In the genomic region with DNA sequence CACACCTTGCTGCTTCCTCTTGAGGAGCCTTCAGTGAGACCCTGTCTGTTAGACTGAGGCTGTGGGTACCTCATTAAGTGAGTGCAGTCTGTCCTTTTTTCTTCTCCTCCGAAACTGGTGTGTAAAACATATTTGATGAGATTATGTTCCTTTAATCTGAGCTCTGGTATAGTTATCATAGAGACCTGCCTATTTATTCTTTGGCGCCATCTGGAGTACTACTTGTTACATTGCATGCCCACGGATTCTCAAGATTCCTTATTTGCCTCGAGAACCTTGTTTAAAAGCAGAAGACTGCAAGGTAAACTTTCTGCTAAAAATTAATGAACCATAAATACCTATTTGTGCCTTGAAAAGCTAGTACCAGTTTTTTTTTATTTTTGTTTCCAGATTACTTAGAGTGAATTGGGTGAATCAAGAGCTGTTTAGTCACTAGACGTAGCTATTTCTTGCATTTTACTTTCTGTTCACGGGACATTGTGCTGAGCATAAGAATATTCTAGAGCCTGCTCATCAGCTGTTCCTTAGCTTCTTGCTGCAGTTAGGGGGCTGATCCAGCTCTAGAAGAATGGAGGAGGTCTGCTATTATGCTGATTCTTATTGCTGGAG, we compare ENCODE assay signal across 8 cellular contexts. TPM values are rescaled to one million over a fixed set of nuclear protein-coding genes. Genes with fewer than 3 reads are reported as not detected.
DNase-seq lines count a peak whose midpoint lies in the region; ATAC-seq and TF ChIP-seq lines count a peak whose summit lies in the region.

No MANE protein-coding gene starts in this region.

- H3K4me2 ChIP-seq in fibroblast of lung (ENCODE audit: extremely low read depth, insufficient read depth, low read length) (no peak overlapping the region), parathyroid adenoma (ENCODE audit: low read length) (no peak overlapping the region)

- no peak overlapping the region for H3K27ac ChIP-seq in fibroblast of lung (ENCODE audit: insufficient read depth, low read length)
- H3K27ac ChIP-seq in parathyroid adenoma, result peak overlapping the region; percentile 29

- H3K27me3 ChIP-seq in fibroblast of lung (ENCODE audit: control insufficient read depth, insufficient read depth, low read length) (no peaks in the 10 kb centered on the region), parathyroid adenoma (ENCODE audit: control insufficient read depth, insufficient read depth, low read length) (no peaks in the 10 kb centered on the region)

- H3K4me3 ChIP-seq in fibroblast of lung (replicated peaks in 1 of 4; ENCODE audit: control extremely low read depth in 1 of 4, insufficient read depth in 1 of 4, low read depth in 3 of 4, low read length in 4 of 4) (no peak overlapping the region), parathyroid adenoma (ENCODE audit: low read depth, low read length) (no peak overlapping the region)

- ATAC-seq in activated T-cell treated with anti-CD3 and anti-CD28 coated beads, Interleukin-2, amount 50 U/mL, for 4 hours, result peak; percentile 41 to 58
- ATAC-seq in SK-N-SH treated with all-trans-retinoic acid at 6 μM for 48 hours, result peak; percentile 93
- ATAC-seq in HG03432 (IDR thresholded peaks at IDR 0.05; ENCODE audit: unreplicated experiment), result no peak

- H4K20me1 ChIP-seq in fibroblast of lung (ENCODE audit: control insufficient read depth, extremely low read depth, insufficient read depth, low read length), result no peaks in the 10 kb centered on the region

- H2AFZ ChIP-seq in fibroblast of lung (ENCODE audit: low read length) (no peak overlapping the region), parathyroid adenoma (peak overlapping the region; percentile 33)

- H3K9me3 ChIP-seq in fibroblast of lung (ENCODE audit: control insufficient read depth, insufficient read depth, low read depth, low read length), result no peaks in the 10 kb centered on the region
- no peaks in the 10 kb centered on the region for H3K9me3 ChIP-seq in parathyroid adenoma (ENCODE audit: control insufficient read depth, low read length)

- H3K9ac ChIP-seq in fibroblast of lung (ENCODE audit: insufficient read depth, low read length) (no peak overlapping the region), parathyroid adenoma (no peak overlapping the region)

- H3K4me1 ChIP-seq in fibroblast of lung (ENCODE audit: control insufficient read depth, extremely low read depth, insufficient read depth, low read length) (no peaks in the 10 kb centered on the region), parathyroid adenoma (peaks cover 5% of the 10 kb centered on the region)

- H3K36me3 ChIP-seq in fibroblast of lung (ENCODE audit: control insufficient read depth, insufficient read depth, low read length) (no peaks in the 10 kb centered on the region), parathyroid adenoma (ENCODE audit: control insufficient read depth, insufficient read depth, low read length) (no peaks in the 10 kb centered on the region)

- no peaks in the 10 kb centered on the region for H3K4me1 Mint-ChIP-seq in activated T-cell treated with anti-CD3 and anti-CD28 coated beads, Interleukin-2, amount 50 U/mL, for 4 hours (ENCODE audit: low read depth)
- no peaks in the 10 kb centered on the region for H3K4me1 Mint-ChIP-seq in activated T-cell treated with anti-CD3 and anti-CD28 coated beads, Interleukin-2, amount 50 U/mL, for 24 hours (ENCODE audit: low read depth)

- H3K4me3 Mint-ChIP-seq in activated T-cell treated with anti-CD3 and anti-CD28 coated beads, Interleukin-2, amount 50 U/mL, for 4 hours, result no peak overlapping the region
- H3K4me3 Mint-ChIP-seq in activated T-cell treated with anti-CD3 and anti-CD28 coated beads, Interleukin-2, amount 50 U/mL, for 24 hours, result no peak overlapping the region

- H3K36me3 Mint-ChIP-seq in activated T-cell treated with anti-CD3 and anti-CD28 coated beads, Interleukin-2, amount 50 U/mL, for 4 hours (ENCODE audit: insufficient read depth), result peaks cover 35% of the 10 kb centered on the region
- H3K36me3 Mint-ChIP-seq in activated T-cell treated with anti-CD3 and anti-CD28 coated beads, Interleukin-2, amount 50 U/mL, for 24 hours (ENCODE audit: low read depth), result peaks cover 92% of the 10 kb centered on the region

- TF ChIP-seq CTCF in fibroblast of lung (conservative IDR thresholded peaks at IDR 0.05 in 1 of 2, IDR thresholded peaks at IDR 0.05 in 1 of 2; ENCODE audit: low read depth in 1 of 2, low read length in 2 of 2), result peak; percentile 68 to 77
- TF ChIP-seq CTCF in parathyroid adenoma (IDR thresholded peaks at IDR 0.05), result peak; percentile 82

- H3K27ac Mint-ChIP-seq in activated T-cell treated with anti-CD3 and anti-CD28 coated beads, Interleukin-2, amount 50 U/mL, for 24 hours, result no peak overlapping the region

- no peaks in the 10 kb centered on the region for H3K27me3 Mint-ChIP-seq in activated T-cell treated with anti-CD3 and anti-CD28 coated beads, Interleukin-2, amount 50 U/mL, for 4 hours (ENCODE audit: low read depth)
- H3K27me3 Mint-ChIP-seq in activated T-cell treated with anti-CD3 and anti-CD28 coated beads, Interleukin-2, amount 50 U/mL, for 24 hours, result no peaks in the 10 kb centered on the region

- DNase-seq in activated T-cell treated with anti-CD3 and anti-CD28 coated beads, Interleukin-2, amount 50 U/mL, for 4 hours, result no peak
- DNase-seq in activated T-cell treated with anti-CD3 and anti-CD28 coated beads, Interleukin-2, amount 50 U/mL, for 24 hours, result no peak
- DNase-seq in Kasumi-1 (lab: John Stamatoyannopoulos, UW), result peak; percentile 82 to 87
- DNase-seq in fibroblast of lung (ENCODE audit: low read depth in 2 of 2), result peak; percentile 32 to 66
- no peak for DNase-seq in NCI-H187 (lab: John Stamatoyannopoulos, UW)

- no peaks in the 10 kb centered on the region for H3K9me3 Mint-ChIP-seq in activated T-cell treated with anti-CD3 and anti-CD28 coated beads, Interleukin-2, amount 50 U/mL, for 4 hours
- H3K9me3 Mint-ChIP-seq in activated T-cell treated with anti-CD3 and anti-CD28 coated beads, Interleukin-2, amount 50 U/mL, for 24 hours, result no peaks in the 10 kb centered on the region

- H3K79me2 ChIP-seq in fibroblast of lung (ENCODE audit: control insufficient read depth, insufficient read depth, low read length) (no peaks in the 10 kb centered on the region), parathyroid adenoma (no peaks in the 10 kb centered on the region)

TF ChIP-seq in SK-N-SH treated with all-trans-retinoic acid at 6 μM for 48 hours, 23 proteins besides CTCF, POLR2A, EP300 and RAD21 (continues in another document):
- TF ChIP-seq ZFP3 (CRISPR knock-in tag; IDR thresholded peaks at IDR 0.05), result no peak
- no peak for TF ChIP-seq CSRNP3 (CRISPR knock-in tag; IDR thresholded peaks at IDR 0.05)
- TF ChIP-seq CSDC2 (CRISPR knock-in tag; IDR thresholded peaks at IDR 0.05), result no peak
- no peak for TF ChIP-seq BACH2 (CRISPR knock-in tag; IDR thresholded peaks at IDR 0.05; ENCODE audit: borderline replicate concordance)
- no peak for TF ChIP-seq ZC3H10 (CRISPR knock-in tag; IDR thresholded peaks at IDR 0.05)
- no peak for TF ChIP-seq ZFP30 (CRISPR knock-in tag; IDR thresholded peaks at IDR 0.05)
- no peak for TF ChIP-seq PATZ1 (CRISPR knock-in tag; IDR thresholded peaks at IDR 0.05; ENCODE audit: borderline replicate concordance)
- no peak for TF ChIP-seq ZNF565 (CRISPR knock-in tag; conservative IDR thresholded peaks at IDR 0.05; ENCODE audit: low read depth)
- TF ChIP-seq POU6F1 (CRISPR knock-in tag; IDR thresholded peaks at IDR 0.05; ENCODE audit: borderline replicate concordance, low read depth), result no peak
- TF ChIP-seq TOX (CRISPR knock-in tag; IDR thresholded peaks at IDR 0.05; ENCODE audit: borderline replicate concordance), result no peak

RNA-seq across cellular contexts. Expression of gene STMP1, which starts 16.9 kb away (rescaled TPM):
- 10 to 100 TPM; 17.2 to 20.6 (median 19.8) TPM for total RNA-seq in activated T-cell treated with anti-CD3 and anti-CD28 coated beads, Interleukin-2, amount 50 U/mL, for 4 hours
- total RNA-seq in fibroblast of lung, result 11.8 and 16.7 TPM in 2 replicates
- polyA plus RNA-seq in fibroblast of lung, result 41.3 and 50.6 TPM in 2 replicates
- polyA plus RNA-seq in fibroblast of lung (2012), result 40.3 and 49.1 TPM in 2 replicates
- 8.1 and 12.5 TPM in 2 replicates for polyA minus RNA-seq in fibroblast of lung (ENCODE audit: low replicate concordance)

Comparison
In these comparisons a context has a peak if more than half of its experiments do, and no peak if none do; other contexts are left out.
1. DNase-seq: peak in Kasumi-1 (2 of 2) and fibroblast of lung (2 of 2); none in activated T-cell treated with anti-CD3 and anti-CD28 coated beads, Interleukin-2, amount 50 U/mL, for 4 hours (single experiment), activated T-cell treated with anti-CD3 and anti-CD28 coated beads, Interleukin-2, amount 50 U/mL, for 24 hours (single experiment) and NCI-H187 (0 of 2).